8 cellular contexts compared by ENCODE assay signal in the genomic region with DNA sequence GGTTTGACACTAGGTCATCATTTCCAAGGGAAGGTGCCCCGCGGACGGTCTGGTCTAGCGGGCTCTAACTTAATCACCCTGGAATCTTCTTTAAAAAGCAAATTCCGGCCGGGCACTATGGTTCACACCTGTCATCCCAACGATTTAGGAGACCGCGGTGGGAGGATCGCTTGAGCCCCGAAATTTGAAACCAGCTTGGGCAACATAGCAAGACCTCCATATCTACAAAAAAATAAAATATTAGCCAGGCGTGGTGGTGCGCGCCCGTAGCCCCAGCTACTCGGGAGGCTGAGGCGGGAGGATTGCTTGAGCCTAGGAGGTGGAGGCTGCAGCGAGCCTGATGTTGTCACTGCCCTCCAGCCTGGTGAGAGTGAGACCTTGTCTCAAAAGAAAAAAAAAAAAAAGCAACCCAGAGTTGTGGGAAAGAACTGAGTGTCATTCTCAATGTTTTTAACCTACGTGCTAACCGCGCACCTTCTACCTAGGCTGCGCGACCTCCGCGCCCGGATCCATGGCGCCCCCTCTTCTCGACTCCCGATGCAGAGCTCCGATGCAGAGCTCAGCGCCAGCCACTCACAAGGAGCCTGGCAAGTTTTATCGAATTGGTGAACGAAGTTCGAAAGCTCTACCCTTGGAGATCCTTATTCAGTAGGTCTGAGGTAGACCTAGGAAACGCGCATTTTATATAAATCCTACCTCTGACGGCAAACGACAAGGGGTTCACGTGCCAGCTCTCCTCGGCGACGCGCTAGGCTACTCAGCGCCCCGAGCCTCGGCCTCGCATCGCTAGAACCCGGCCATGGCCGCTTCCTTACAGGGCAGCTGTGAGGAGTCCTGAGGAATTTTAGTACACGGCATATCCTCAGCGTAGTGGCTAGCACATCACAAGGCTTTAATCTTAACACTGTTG. TPM values are rescaled to one million over a fixed set of nuclear protein-coding genes. Genes with fewer than 3 reads are reported as not detected.
DNase-seq lines count a peak whose midpoint lies in the region; ATAC-seq and TF ChIP-seq lines count a peak whose summit lies in the region.

No MANE protein-coding gene starts in this region.

- H3K27me3 Mint-ChIP-seq in CD8-positive, alpha-beta T cell (ENCODE audit: low read depth) = no peaks in the 10 kb centered on the region
- H3K27me3 Mint-ChIP-seq in glutamatergic neuron (ENCODE audit: unreplicated experiment) = peaks cover 2% of the 10 kb centered on the region
- peaks cover 15% of the 10 kb centered on the region for H3K27me3 Mint-ChIP-seq in progenitor cell of endocrine pancreas

- H3K4me3 ChIP-seq in CD8-positive, alpha-beta T cell (ENCODE audit: low read depth, low read length) = peak overlapping the region; percentile 61

- DNase-seq in CD8-positive, alpha-beta T cell = peak in 6 of 7 experiments; percentile 3 to 58 (median 33)
- peak; percentile 29 for DNase-seq in activated CD8-positive, alpha-beta memory T cell treated with anti-CD3 and anti-CD28 coated beads, Interleukin-2, amount 50 U/mL, for 4 hours
- DNase-seq in glutamatergic neuron = peak; percentile 25
- DNase-seq in progenitor cell of endocrine pancreas (ENCODE audit: low spot score, unreplicated experiment) = no peak
- no peak for DNase-seq in midbrain (lab: John Stamatoyannopoulos, UW)
- DNase-seq in NOMO-1 treated with dmso at 0.1 percent for 144 hours (lab: John Stamatoyannopoulos, UW; ENCODE audit: unreplicated experiment) = no peak

- H3K4me1 ChIP-seq in CD8-positive, alpha-beta T cell (ENCODE audit: insufficient read depth, low read length) = peaks cover 8% of the 10 kb centered on the region

- intact Hi-C loops in CD8-positive, alpha-beta T cell (cut with DNase I, micrococcal nuclease) = loop anchor here (1.0 to 10.0 kb wide), 14 partner anchors 59 to 1194 kb away; a partner anchor contains a TSS

- H3K36me3 ChIP-seq in CD8-positive, alpha-beta T cell (ENCODE audit: insufficient read depth, low read length) = no peaks in the 10 kb centered on the region

- peak overlapping the region; percentile 81 for H3K4me3 Mint-ChIP-seq in CD8-positive, alpha-beta T cell
- H3K4me3 Mint-ChIP-seq in glutamatergic neuron (ENCODE audit: unreplicated experiment) (peak overlapping the region; percentile 82), progenitor cell of endocrine pancreas (ENCODE audit: low read depth) (peak overlapping the region; percentile 85)

- H3K9me3 Mint-ChIP-seq in CD8-positive, alpha-beta T cell = no peaks in the 10 kb centered on the region
- H3K9me3 Mint-ChIP-seq in glutamatergic neuron (ENCODE audit: unreplicated experiment) = peaks cover 5% of the 10 kb centered on the region
- peaks cover 5% of the 10 kb centered on the region for H3K9me3 Mint-ChIP-seq in progenitor cell of endocrine pancreas (ENCODE audit: low read depth)

- peaks cover 27% of the 10 kb centered on the region for H3K4me1 Mint-ChIP-seq in CD8-positive, alpha-beta T cell (ENCODE audit: low read depth)
- H3K4me1 Mint-ChIP-seq in glutamatergic neuron (ENCODE audit: low read depth, unreplicated experiment) (no peaks in the 10 kb centered on the region), progenitor cell of endocrine pancreas (ENCODE audit: low read depth) (peaks cover 6% of the 10 kb centered on the region)

- H3K27ac ChIP-seq in CD8-positive, alpha-beta T cell (ENCODE audit: low read depth, low read length) = peak overlapping the region; percentile 67

- TF ChIP-seq CTCF in CD8-positive, alpha-beta T cell (IDR thresholded peaks at IDR 0.05) = no peak
- TF ChIP-seq CTCF in glutamatergic neuron (IDR thresholded peaks at IDR 0.05; ENCODE audit: partially characterized antibody, unreplicated experiment) = no peak
- no peak for TF ChIP-seq CTCF in progenitor cell of endocrine pancreas (IDR thresholded peaks at IDR 0.05; ENCODE audit: unreplicated experiment)

- H3K27ac Mint-ChIP-seq in CD8-positive, alpha-beta T cell = peak overlapping the region; percentile 86
- H3K27ac Mint-ChIP-seq in glutamatergic neuron (ENCODE audit: unreplicated experiment) (peak overlapping the region; percentile 33), progenitor cell of endocrine pancreas (peak overlapping the region; percentile 97)

- CTCF ChIA-PET in CD8-positive, alpha-beta T cell (lab: Charles Lee) = interaction anchor here (0.5 to 1.0 kb wide), 3 partner anchors 12 to 675 kb away, joined by 3 to 5 read pairs (median 3); no protein-coding TSS in a partner anchor

- no peaks in the 10 kb centered on the region for H3K9me3 ChIP-seq in CD8-positive, alpha-beta T cell (ENCODE audit: low read length)

- peaks cover 10% of the 10 kb centered on the region for H3K36me3 Mint-ChIP-seq in CD8-positive, alpha-beta T cell
- H3K36me3 Mint-ChIP-seq in glutamatergic neuron (ENCODE audit: unreplicated experiment) (no peaks in the 10 kb centered on the region), progenitor cell of endocrine pancreas (ENCODE audit: insufficient read depth) (peaks cover 2% of the 10 kb centered on the region)

- peak; percentile 30 for ATAC-seq in CD8-positive, alpha-beta T cell
- peak; percentile 35 for ATAC-seq in GM19438 (IDR thresholded peaks at IDR 0.05; ENCODE audit: low read depth, unreplicated experiment)
- ATAC-seq in HG03442 (IDR thresholded peaks at IDR 0.05; ENCODE audit: unreplicated experiment) = peak; percentile 37

- POLR2A ChIA-PET in CD8-positive, alpha-beta T cell (lab: Charles Lee) = interaction anchor here (0.6 to 1.8 kb wide), 7 partner anchors 84 to 725 kb away, joined by 3 to 8 read pairs (median 4); a partner anchor contains a TSS

- H3K27me3 ChIP-seq in CD8-positive, alpha-beta T cell (ENCODE audit: insufficient read depth, low read length) = no peaks in the 10 kb centered on the region

RNA-seq across cellular contexts. Expression of a gene that starts 0.9 kb away (rescaled TPM):
- 1 to 10 TPM; 4.2 to 5.3 TPM for total RNA-seq in CD8-positive, alpha-beta T cell
- total RNA-seq in glutamatergic neuron (ENCODE audit: unreplicated experiment) (13.7 TPM), progenitor cell of endocrine pancreas (38.1 and 40.4 TPM in 2 replicates)

Comparison
In these comparisons a context has a peak if more than half of its experiments do, and no peak if none do; other contexts are left out.
1. DNase-seq: peak in CD8-positive, alpha-beta T cell (6 of 7), activated CD8-positive, alpha-beta memory T cell treated with anti-CD3 and anti-CD28 coated beads, Interleukin-2, amount 50 U/mL, for 4 hours (single experiment) and glutamatergic neuron (single experiment); none in progenitor cell of endocrine pancreas (single experiment), midbrain (single experiment) and NOMO-1 treated with dmso at 0.1 percent for 144 hours (single experiment).
2. H3K27ac Mint-ChIP-seq: peak in every context shown above with its lines; median percentile 97 in progenitor cell of endocrine pancreas; 86 in CD8-positive, alpha-beta T cell; 33 in glutamatergic neuron.
3. Peak in every context shown above with its lines, with median percentiles within 50 percentile points of each other: ATAC-seq and H3K4me3 Mint-ChIP-seq.